11 cellular contexts compared by ENCODE assay signal in genomic region chr1:162823231-162823630, GRCh38. TPM values are rescaled to one million over a fixed set of nuclear protein-coding genes. Genes with fewer than 3 reads are reported as not detected.
DNase-seq lines count a peak whose midpoint lies in the region; ATAC-seq lines count a peak whose summit lies in the region.
"Had no signal": no experiment of that assay in that cellular context is flagged by ENCODE, and none has a peak within 500 bp of the region (broad histone marks: within the 10 kb centered on the region; RNA-seq: fewer than 3 reads in every experiment).

No MANE protein-coding gene starts in this region.

- H3K36me3 Mint-ChIP-seq in activated naive CD4-positive, alpha-beta T cell treated with anti-CD3 and anti-CD28 coated beads for 36 hours (ENCODE audit: low read depth): no peaks in the 10 kb centered on the region
- H3K36me3 Mint-ChIP-seq in effector memory CD8-positive, alpha-beta T cell (ENCODE audit: insufficient read depth): no peaks in the 10 kb centered on the region
- H3K36me3 Mint-ChIP-seq in stimulated activated effector memory CD8-positive, alpha-beta T cell treated with anti-CD3 and anti-CD28 coated beads, Interleukin-12 subunit alpha, Interleukin-12 subunit beta, amount 100 ng/mL, for 72 hours: no peaks in the 10 kb centered on the region
- peaks cover 0 to under 1% of the 10 kb centered on the region in 2 donors for H3K36me3 Mint-ChIP-seq in stimulated activated naive B cell treated with anti-CD40 and anti-IgM and Interleukin-4, amounts not matched to agents 10 μg/mL and 1 μg/mL and 100 μg/mL, for 72 hours

- no peak overlapping the region for H3K27ac Mint-ChIP-seq in activated naive CD4-positive, alpha-beta T cell treated with anti-CD3 and anti-CD28 coated beads for 36 hours
- H3K27ac Mint-ChIP-seq in effector memory CD8-positive, alpha-beta T cell: peak overlapping the region; percentile 79 to 88
- H3K27ac Mint-ChIP-seq in stimulated activated effector memory CD8-positive, alpha-beta T cell treated with anti-CD3 and anti-CD28 coated beads, Interleukin-12 subunit alpha, Interleukin-12 subunit beta, amount 100 ng/mL, for 72 hours: peak overlapping the region; percentile 72
- no peak overlapping the region for H3K27ac Mint-ChIP-seq in stimulated activated naive B cell treated with anti-CD40 and anti-IgM and Interleukin-4, amounts not matched to agents 10 μg/mL and 1 μg/mL and 100 μg/mL, for 72 hours

- ATAC-seq in effector memory CD8-positive, alpha-beta T cell (replicated peaks): peak; percentile 85
- peak; percentile 90 for ATAC-seq in stimulated activated effector memory CD8-positive, alpha-beta T cell treated with anti-CD3 and anti-CD28 coated beads, Interleukin-12 subunit alpha, Interleukin-12 subunit beta, amount 100 ng/mL, for 72 hours
- no peak for ATAC-seq in stimulated activated naive B cell treated with anti-CD40 and anti-IgM and Interleukin-4, amounts not matched to agents 10 μg/mL and 1 μg/mL and 100 μg/mL, for 72 hours (replicated peaks)
- no peak for ATAC-seq in HG03097 (IDR thresholded peaks at IDR 0.05; ENCODE audit: low FRiP score, unreplicated experiment)

- no peak overlapping the region for H3K4me3 Mint-ChIP-seq in activated naive CD4-positive, alpha-beta T cell treated with anti-CD3 and anti-CD28 coated beads for 36 hours
- H3K4me3 Mint-ChIP-seq in effector memory CD8-positive, alpha-beta T cell: peak overlapping the region; percentile 80 to 81
- peak overlapping the region; percentile 65 for H3K4me3 Mint-ChIP-seq in stimulated activated effector memory CD8-positive, alpha-beta T cell treated with anti-CD3 and anti-CD28 coated beads, Interleukin-12 subunit alpha, Interleukin-12 subunit beta, amount 100 ng/mL, for 72 hours
- H3K4me3 Mint-ChIP-seq in stimulated activated naive B cell treated with anti-CD40 and anti-IgM and Interleukin-4, amounts not matched to agents 10 μg/mL and 1 μg/mL and 100 μg/mL, for 72 hours: no peak overlapping the region

- intact Hi-C loops in activated naive CD4-positive, alpha-beta T cell treated with anti-CD3 and anti-CD28 coated beads for 36 hours (cut with micrococcal nuclease): loop anchor here (1.0 kb wide), 1 partner anchor 12 kb away; no protein-coding TSS in a partner anchor

- DNase-seq in activated naive CD4-positive, alpha-beta T cell treated with anti-CD3 and anti-CD28 coated beads for 36 hours: peak; percentile 15
- no peak for DNase-seq in activated naive CD4-positive, alpha-beta T cell (lab: John Stamatoyannopoulos, UW)
- DNase-seq in M059J (ENCODE audit: low read depth) (peak; percentile 25), NCI-H510A treated with DMSO at 0.1 percent for 48 hours (lab: John Stamatoyannopoulos, UW) (no peak)
- no peak for DNase-seq in effector memory CD8-positive, alpha-beta T cell
- no peak for DNase-seq in stimulated activated effector memory CD8-positive, alpha-beta T cell treated with anti-CD3 and anti-CD28 coated beads, Interleukin-12 subunit alpha, Interleukin-12 subunit beta, amount 100 ng/mL, for 72 hours (ENCODE audit: low spot score in 2 of 2)
- no peak for DNase-seq in stimulated activated naive B cell treated with anti-CD40 and anti-IgM and Interleukin-4, amounts not matched to agents 10 μg/mL and 1 μg/mL and 100 μg/mL, for 72 hours
- DNase-seq: IMR-90 had no signal

- CTCF ChIA-PET in activated naive CD4-positive, alpha-beta T cell treated with anti-CD3 and anti-CD28 coated beads for 36 hours (lab: Charles Lee): no interaction called here

- peaks cover 15% of the 10 kb centered on the region for H3K4me1 Mint-ChIP-seq in activated naive CD4-positive, alpha-beta T cell treated with anti-CD3 and anti-CD28 coated beads for 36 hours (ENCODE audit: low read depth)
- H3K4me1 Mint-ChIP-seq in effector memory CD8-positive, alpha-beta T cell (ENCODE audit: low read depth in 2 of 2): peaks cover 13 to 25% of the 10 kb centered on the region in 2 donors
- H3K4me1 Mint-ChIP-seq in stimulated activated effector memory CD8-positive, alpha-beta T cell treated with anti-CD3 and anti-CD28 coated beads, Interleukin-12 subunit alpha, Interleukin-12 subunit beta, amount 100 ng/mL, for 72 hours: peaks cover 26% of the 10 kb centered on the region
- H3K4me1 Mint-ChIP-seq in stimulated activated naive B cell treated with anti-CD40 and anti-IgM and Interleukin-4, amounts not matched to agents 10 μg/mL and 1 μg/mL and 100 μg/mL, for 72 hours: peaks cover 1 to 14% of the 10 kb centered on the region in 2 donors

- H3K27me3 Mint-ChIP-seq in activated naive CD4-positive, alpha-beta T cell treated with anti-CD3 and anti-CD28 coated beads for 36 hours (ENCODE audit: low read depth): peaks cover 39% of the 10 kb centered on the region
- peaks cover 6 to 9% of the 10 kb centered on the region in 2 donors for H3K27me3 Mint-ChIP-seq in effector memory CD8-positive, alpha-beta T cell
- H3K27me3 Mint-ChIP-seq in stimulated activated naive B cell treated with anti-CD40 and anti-IgM and Interleukin-4, amounts not matched to agents 10 μg/mL and 1 μg/mL and 100 μg/mL, for 72 hours: peaks cover 36 to 41% of the 10 kb centered on the region in 2 donors

- no peaks in the 10 kb centered on the region for H3K9me3 Mint-ChIP-seq in activated naive CD4-positive, alpha-beta T cell treated with anti-CD3 and anti-CD28 coated beads for 36 hours
- no peaks in the 10 kb centered on the region for H3K9me3 Mint-ChIP-seq in effector memory CD8-positive, alpha-beta T cell
- H3K9me3 Mint-ChIP-seq in stimulated activated effector memory CD8-positive, alpha-beta T cell treated with anti-CD3 and anti-CD28 coated beads, Interleukin-12 subunit alpha, Interleukin-12 subunit beta, amount 100 ng/mL, for 72 hours: no peaks in the 10 kb centered on the region
- H3K9me3 Mint-ChIP-seq in stimulated activated naive B cell treated with anti-CD40 and anti-IgM and Interleukin-4, amounts not matched to agents 10 μg/mL and 1 μg/mL and 100 μg/mL, for 72 hours: no peaks in the 10 kb centered on the region

RNA-seq across cellular contexts. Expression of gene HSD17B7, which starts 32.7 kb away (rescaled TPM):
- 10 to 100 TPM; 32.7 to 38.7 TPM for total RNA-seq in activated naive CD4-positive, alpha-beta T cell treated with anti-CD3 and anti-CD28 coated beads for 36 hours
- 45.5 and 57.2 TPM in 2 replicates for total RNA-seq in M059J (2014; rRNA removed; shearing (Covaris generic))

RNA-seq across cellular contexts. Expression of gene CCDC190, which starts 37.7 kb away (rescaled TPM):
- not detected for total RNA-seq in activated naive CD4-positive, alpha-beta T cell treated with anti-CD3 and anti-CD28 coated beads for 36 hours
- 1.7 and 4.0 TPM in 2 replicates for total RNA-seq in M059J (2014; rRNA removed; shearing (Covaris generic))
- total RNA-seq: fibroblast of lung, mesenteric fat pad had no signal

Comparison
In these comparisons a context has a peak if more than half of its experiments do, and no peak if none do; other contexts are left out.
1. DNase-seq: peak in activated naive CD4-positive, alpha-beta T cell treated with anti-CD3 and anti-CD28 coated beads for 36 hours (single experiment) and M059J (single experiment); none in activated naive CD4-positive, alpha-beta T cell (0 of 4), effector memory CD8-positive, alpha-beta T cell (0 of 3), stimulated activated effector memory CD8-positive, alpha-beta T cell treated with anti-CD3 and anti-CD28 coated beads, Interleukin-12 subunit alpha, Interleukin-12 subunit beta, amount 100 ng/mL, for 72 hours (0 of 2), stimulated activated naive B cell treated with anti-CD40 and anti-IgM and Interleukin-4, amounts not matched to agents 10 μg/mL and 1 μg/mL and 100 μg/mL, for 72 hours (single experiment) and NCI-H510A treated with DMSO at 0.1 percent for 48 hours (single experiment).
2. H3K27ac Mint-ChIP-seq: peak in effector memory CD8-positive, alpha-beta T cell (2 of 2) and stimulated activated effector memory CD8-positive, alpha-beta T cell treated with anti-CD3 and anti-CD28 coated beads, Interleukin-12 subunit alpha, Interleukin-12 subunit beta, amount 100 ng/mL, for 72 hours (single experiment); none in activated naive CD4-positive, alpha-beta T cell treated with anti-CD3 and anti-CD28 coated beads for 36 hours (single experiment) and stimulated activated naive B cell treated with anti-CD40 and anti-IgM and Interleukin-4, amounts not matched to agents 10 μg/mL and 1 μg/mL and 100 μg/mL, for 72 hours (single experiment).
3. H3K4me3 Mint-ChIP-seq: peak in effector memory CD8-positive, alpha-beta T cell (2 of 2) and stimulated activated effector memory CD8-positive, alpha-beta T cell treated with anti-CD3 and anti-CD28 coated beads, Interleukin-12 subunit alpha, Interleukin-12 subunit beta, amount 100 ng/mL, for 72 hours (single experiment); none in activated naive CD4-positive, alpha-beta T cell treated with anti-CD3 and anti-CD28 coated beads for 36 hours (single experiment) and stimulated activated naive B cell treated with anti-CD40 and anti-IgM and Interleukin-4, amounts not matched to agents 10 μg/mL and 1 μg/mL and 100 μg/mL, for 72 hours (0 of 2).
4. ATAC-seq: peak in effector memory CD8-positive, alpha-beta T cell (single experiment) and stimulated activated effector memory CD8-positive, alpha-beta T cell treated with anti-CD3 and anti-CD28 coated beads, Interleukin-12 subunit alpha, Interleukin-12 subunit beta, amount 100 ng/mL, for 72 hours (single experiment); none in stimulated activated naive B cell treated with anti-CD40 and anti-IgM and Interleukin-4, amounts not matched to agents 10 μg/mL and 1 μg/mL and 100 μg/mL, for 72 hours (0 of 2) and HG03097 (single experiment).